In genomic region chr17:6072157-6072556, GRCh38 we compare ENCODE assay signal across 1 cellular context.
TF ChIP-seq lines count a peak whose summit lies in the region.

No MANE protein-coding gene starts in this region.

TF ChIP-seq in H1, 55 proteins besides CTCF, POLR2A, EP300 and RAD21 (continued from another document):
- TF ChIP-seq, protein P1, sequence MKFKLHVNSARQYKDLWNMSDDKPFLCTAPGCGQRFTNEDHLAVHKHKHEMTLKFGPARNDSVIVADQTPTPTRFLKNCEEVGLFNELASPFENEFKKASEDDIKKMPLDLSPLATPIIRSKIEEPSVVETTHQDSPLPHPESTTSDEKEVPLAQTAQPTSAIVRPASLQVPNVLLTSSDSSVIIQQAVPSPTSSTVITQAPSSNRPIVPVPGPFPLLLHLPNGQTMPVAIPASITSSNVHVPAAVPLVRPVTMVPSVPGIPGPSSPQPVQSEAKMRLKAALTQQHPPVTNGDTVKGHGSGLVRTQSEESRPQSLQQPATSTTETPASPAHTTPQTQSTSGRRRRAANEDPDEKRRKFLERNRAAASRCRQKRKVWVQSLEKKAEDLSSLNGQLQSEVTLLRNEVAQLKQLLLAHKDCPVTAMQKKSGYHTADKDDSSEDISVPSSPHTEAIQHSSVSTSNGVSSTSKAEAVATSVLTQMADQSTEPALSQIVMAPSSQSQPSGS (IDR thresholded peaks at IDR 0.05; ENCODE audit: low read length), result no peak
- TF ChIP-seq HDAC2 (IDR thresholded peaks at IDR 0.05; ENCODE audit: borderline replicate concordance in 1 of 2, low read depth in 2 of 2, low read length in 2 of 2), result no peak
- no peak for TF ChIP-seq SP4 (IDR thresholded peaks at IDR 0.05; ENCODE audit: low read length)
- TF ChIP-seq TEAD4 (IDR thresholded peaks at IDR 0.05; ENCODE audit: low read depth, low read length), result no peak
- TF ChIP-seq BCL11A (IDR thresholded peaks at IDR 0.05; ENCODE audit: low read depth in 2 of 2, low read length in 2 of 2), result no peak
- no peak for TF ChIP-seq CBX5 (IDR thresholded peaks at IDR 0.05; ENCODE audit: low read depth, low read length)
- TF ChIP-seq MAX (IDR thresholded peaks at IDR 0.05), result no peak
- no peak for TF ChIP-seq SIRT6 (IDR thresholded peaks at IDR 0.05; ENCODE audit: low read length)
- no peak for TF ChIP-seq CHD2 (IDR thresholded peaks at IDR 0.05; ENCODE audit: low read length)
- no peak for TF ChIP-seq SUZ12 (IDR thresholded peaks at IDR 0.05; ENCODE audit: low read length)
- TF ChIP-seq BACH1 (IDR thresholded peaks at IDR 0.05; ENCODE audit: low read length), result no peak
- TF ChIP-seq JUN (IDR thresholded peaks at IDR 0.05; ENCODE audit: low read depth, low read length), result no peak
- TF ChIP-seq KDM4A (IDR thresholded peaks at IDR 0.05; ENCODE audit: low read depth, low read length, severe bottlenecking), result no peak
- TF ChIP-seq CREB1 (IDR thresholded peaks at IDR 0.05), result no peak
